ENCODE assay signal across 1 cellular context in the genomic region with DNA sequence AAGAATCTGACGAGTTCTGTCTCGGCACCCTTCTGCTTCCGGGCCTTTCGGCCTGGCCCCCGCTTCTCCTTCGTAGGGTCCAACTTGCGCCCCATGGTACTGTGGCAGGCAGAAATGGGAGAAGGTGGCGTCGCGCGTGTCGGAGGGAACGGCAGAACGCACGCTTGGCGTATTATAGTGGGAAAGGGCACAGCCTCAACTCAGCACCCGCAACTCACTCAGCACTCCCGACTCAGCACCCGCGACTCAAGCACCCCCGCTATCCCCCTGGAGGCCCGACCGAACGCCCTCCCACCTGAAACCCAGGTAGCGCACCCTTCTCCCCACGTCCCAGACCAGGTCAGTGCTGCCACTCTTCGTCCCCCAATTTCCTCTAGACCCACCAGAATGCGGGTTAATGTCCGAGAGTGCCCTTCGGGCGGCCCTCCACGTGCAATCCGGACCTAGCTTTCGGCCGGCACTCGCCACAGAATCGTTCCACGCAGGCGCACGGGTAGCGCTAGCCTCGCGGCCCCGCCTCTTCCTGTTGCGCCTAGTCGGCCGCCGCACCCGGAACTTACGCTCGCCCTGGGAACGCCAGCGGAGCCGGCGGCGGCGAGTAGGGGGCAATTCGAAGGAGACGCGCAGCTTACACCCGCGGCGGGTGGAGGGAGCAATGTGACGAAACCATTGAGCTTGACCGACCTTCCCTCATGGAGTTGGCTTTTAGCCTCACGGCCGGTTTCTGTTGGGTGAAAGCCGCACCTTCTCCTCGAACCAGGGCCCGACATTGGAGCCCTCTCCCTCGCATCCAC.
TF ChIP-seq lines count a peak whose summit lies in the region.

TSS of gene NOP2 (minus strand) at position 468 of the 794 bp plus-strand sequence. CDS start at position 95, 373 bp downstream.

TF ChIP-seq in K562, 482 proteins besides CTCF, POLR2A, EP300 and RAD21 (continued from another document and continues in another):
- TF ChIP-seq ZBTB40 (IDR thresholded peaks at IDR 0.05) (peak; percentile 89), ZBTB40 (CRISPR knock-in tag; IDR thresholded peaks at IDR 0.05) (no peak), RHOXF2B (CRISPR knock-in tag; conservative IDR thresholded peaks at IDR 0.05) (no peak), ZNF830 (CRISPR knock-in tag; IDR thresholded peaks at IDR 0.05) (0 out of 2 replicates have a peak, but pooled peaks have one; percentile 31), ARID1B (IDR thresholded peaks at IDR 0.05) (peak; percentile 32; the same call in 1 of the 2 replicates), THAP7 (CRISPR knock-in tag; IDR thresholded peaks at IDR 0.05) (0 out of 2 replicates have a peak, but pooled peaks have one; percentile 52), IFI16 (CRISPR knock-in tag; IDR thresholded peaks at IDR 0.05) (no peak), KDM4B (IDR thresholded peaks at IDR 0.05; ENCODE audit: borderline replicate concordance in 2 of 2, low read depth in 1 of 2) (no peak), GABPA (tag; conservative IDR thresholded peaks at IDR 0.05; ENCODE audit: low read depth) (peak; percentile 91), ZNF224 (CRISPR knock-in tag; IDR thresholded peaks at IDR 0.05) (no peak), PML (IDR thresholded peaks at IDR 0.05; ENCODE audit: low read length) (peak; percentile 49; the same call in 1 of the 2 replicates), RBBP5 (IDR thresholded peaks at IDR 0.05; ENCODE audit: borderline replicate concordance, insufficient read depth, low read length, poor library complexity, severe bottlenecking) (peak; percentile 49), KAT7 (CRISPR knock-in tag; IDR thresholded peaks at IDR 0.05; ENCODE audit: borderline replicate concordance) (peak; percentile 39; the same call in 1 of the 2 replicates), E2F6 (IDR thresholded peaks at IDR 0.05; ENCODE audit: borderline replicate concordance in 1 of 2, extremely low read depth in 1 of 2, insufficient read depth in 1 of 2, insufficient read length in 1 of 2, low read depth in 1 of 2, low read length in 1 of 2, poor library complexity in 1 of 2, severe bottlenecking in 1 of 2) (peak in 1 of 2 experiments; percentile 70), ZEB2 (IDR thresholded peaks at IDR 0.05) (0 out of 2 replicates have a peak, but pooled peaks have one; percentile 6), FOXJ2 (tag; IDR thresholded peaks at IDR 0.05) (no peak), PTBP1 (IDR thresholded peaks at IDR 0.05; ENCODE audit: low read depth, low read length) (no peak), PHF8 (IDR thresholded peaks at IDR 0.05; ENCODE audit: borderline replicate concordance, low read length) (peak; percentile 83; the same call in 1 of the 2 replicates), HDAC6 (IDR thresholded peaks at IDR 0.05; ENCODE audit: low read depth, low read length) (no peak), SNIP1 (IDR thresholded peaks at IDR 0.05; ENCODE audit: low read depth) (no peak), MAZ (CRISPR knock-in tag; conservative IDR thresholded peaks at IDR 0.05 in 1 of 2, IDR thresholded peaks at IDR 0.05 in 1 of 2) (peak in 1 of 2 experiments; percentile 51; a peak in 3 of 4 replicates)
- TF ChIP-seq, protein P1, sequence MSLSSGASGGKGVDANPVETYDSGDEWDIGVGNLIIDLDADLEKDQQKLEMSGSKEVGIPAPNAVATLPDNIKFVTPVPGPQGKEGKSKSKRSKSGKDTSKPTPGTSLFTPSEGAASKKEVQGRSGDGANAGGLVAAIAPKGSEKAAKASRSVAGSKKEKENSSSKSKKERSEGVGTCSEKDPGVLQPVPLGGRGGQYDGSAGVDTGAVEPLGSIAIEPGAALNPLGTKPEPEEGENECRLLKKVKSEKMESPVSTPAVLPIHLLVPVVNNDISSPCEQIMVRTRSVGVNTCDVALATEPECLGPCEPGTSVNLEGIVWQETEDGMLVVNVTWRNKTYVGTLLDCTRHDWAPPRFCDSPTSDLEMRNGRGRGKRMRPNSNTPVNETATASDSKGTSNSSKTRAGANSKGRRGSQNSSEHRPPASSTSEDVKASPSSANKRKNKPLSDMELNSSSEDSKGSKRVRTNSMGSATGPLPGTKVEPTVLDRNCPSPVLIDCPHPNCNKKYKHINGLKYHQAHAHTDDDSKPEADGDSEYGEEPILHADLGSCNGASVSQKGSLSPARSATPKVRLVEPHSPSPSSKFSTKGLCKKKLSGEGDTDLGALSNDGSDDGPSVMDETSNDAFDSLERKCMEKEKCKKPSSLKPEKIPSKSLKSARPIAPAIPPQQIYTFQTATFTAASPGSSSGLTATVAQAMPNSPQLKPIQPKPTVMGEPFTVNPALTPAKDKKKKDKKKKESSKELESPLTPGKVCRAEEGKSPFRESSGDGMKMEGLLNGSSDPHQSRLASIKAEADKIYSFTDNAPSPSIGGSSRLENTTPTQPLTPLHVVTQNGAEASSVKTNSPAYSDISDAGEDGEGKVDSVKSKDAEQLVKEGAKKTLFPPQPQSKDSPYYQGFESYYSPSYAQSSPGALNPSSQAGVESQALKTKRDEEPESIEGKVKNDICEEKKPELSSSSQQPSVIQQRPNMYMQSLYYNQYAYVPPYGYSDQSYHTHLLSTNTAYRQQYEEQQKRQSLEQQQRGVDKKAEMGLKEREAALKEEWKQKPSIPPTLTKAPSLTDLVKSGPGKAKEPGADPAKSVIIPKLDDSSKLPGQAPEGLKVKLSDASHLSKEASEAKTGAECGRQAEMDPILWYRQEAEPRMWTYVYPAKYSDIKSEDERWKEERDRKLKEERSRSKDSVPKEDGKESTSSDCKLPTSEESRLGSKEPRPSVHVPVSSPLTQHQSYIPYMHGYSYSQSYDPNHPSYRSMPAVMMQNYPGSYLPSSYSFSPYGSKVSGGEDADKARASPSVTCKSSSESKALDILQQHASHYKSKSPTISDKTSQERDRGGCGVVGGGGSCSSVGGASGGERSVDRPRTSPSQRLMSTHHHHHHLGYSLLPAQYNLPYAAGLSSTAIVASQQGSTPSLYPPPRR (CRISPR knock-in tag; IDR thresholded peaks at IDR 0.05; ENCODE audit: borderline replicate concordance), result no peak
- TF ChIP-seq, protein P2, sequence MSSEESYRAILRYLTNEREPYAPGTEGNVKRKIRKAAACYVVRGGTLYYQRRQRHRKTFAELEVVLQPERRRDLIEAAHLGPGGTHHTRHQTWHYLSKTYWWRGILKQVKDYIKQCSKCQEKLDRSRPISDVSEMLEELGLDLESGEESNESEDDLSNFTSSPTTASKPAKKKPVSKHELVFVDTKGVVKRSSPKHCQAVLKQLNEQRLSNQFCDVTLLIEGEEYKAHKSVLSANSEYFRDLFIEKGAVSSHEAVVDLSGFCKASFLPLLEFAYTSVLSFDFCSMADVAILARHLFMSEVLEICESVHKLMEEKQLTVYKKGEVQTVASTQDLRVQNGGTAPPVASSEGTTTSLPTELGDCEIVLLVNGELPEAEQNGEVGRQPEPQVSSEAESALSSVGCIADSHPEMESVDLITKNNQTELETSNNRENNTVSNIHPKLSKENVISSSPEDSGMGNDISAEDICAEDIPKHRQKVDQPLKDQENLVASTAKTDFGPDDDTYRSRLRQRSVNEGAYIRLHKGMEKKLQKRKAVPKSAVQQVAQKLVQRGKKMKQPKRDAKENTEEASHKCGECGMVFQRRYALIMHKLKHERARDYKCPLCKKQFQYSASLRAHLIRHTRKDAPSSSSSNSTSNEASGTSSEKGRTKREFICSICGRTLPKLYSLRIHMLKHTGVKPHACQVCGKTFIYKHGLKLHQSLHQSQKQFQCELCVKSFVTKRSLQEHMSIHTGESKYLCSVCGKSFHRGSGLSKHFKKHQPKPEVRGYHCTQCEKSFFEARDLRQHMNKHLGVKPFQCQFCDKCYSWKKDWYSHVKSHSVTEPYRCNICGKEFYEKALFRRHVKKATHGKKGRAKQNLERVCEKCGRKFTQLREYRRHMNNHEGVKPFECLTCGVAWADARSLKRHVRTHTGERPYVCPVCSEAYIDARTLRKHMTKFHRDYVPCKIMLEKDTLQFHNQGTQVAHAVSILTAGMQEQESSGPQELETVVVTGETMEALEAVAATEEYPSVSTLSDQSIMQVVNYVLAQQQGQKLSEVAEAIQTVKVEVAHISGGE (CRISPR knock-in tag; IDR thresholded peaks at IDR 0.05), result peak; percentile 73 to 96 (median 74); a peak in 5 of 6 replicates
- TF ChIP-seq, protein P3, sequence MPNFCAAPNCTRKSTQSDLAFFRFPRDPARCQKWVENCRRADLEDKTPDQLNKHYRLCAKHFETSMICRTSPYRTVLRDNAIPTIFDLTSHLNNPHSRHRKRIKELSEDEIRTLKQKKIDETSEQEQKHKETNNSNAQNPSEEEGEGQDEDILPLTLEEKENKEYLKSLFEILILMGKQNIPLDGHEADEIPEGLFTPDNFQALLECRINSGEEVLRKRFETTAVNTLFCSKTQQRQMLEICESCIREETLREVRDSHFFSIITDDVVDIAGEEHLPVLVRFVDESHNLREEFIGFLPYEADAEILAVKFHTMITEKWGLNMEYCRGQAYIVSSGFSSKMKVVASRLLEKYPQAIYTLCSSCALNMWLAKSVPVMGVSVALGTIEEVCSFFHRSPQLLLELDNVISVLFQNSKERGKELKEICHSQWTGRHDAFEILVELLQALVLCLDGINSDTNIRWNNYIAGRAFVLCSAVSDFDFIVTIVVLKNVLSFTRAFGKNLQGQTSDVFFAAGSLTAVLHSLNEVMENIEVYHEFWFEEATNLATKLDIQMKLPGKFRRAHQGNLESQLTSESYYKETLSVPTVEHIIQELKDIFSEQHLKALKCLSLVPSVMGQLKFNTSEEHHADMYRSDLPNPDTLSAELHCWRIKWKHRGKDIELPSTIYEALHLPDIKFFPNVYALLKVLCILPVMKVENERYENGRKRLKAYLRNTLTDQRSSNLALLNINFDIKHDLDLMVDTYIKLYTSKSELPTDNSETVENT (CRISPR knock-in tag; IDR thresholded peaks at IDR 0.05), result peak; percentile 64; the same call in 1 of the 2 replicates
- TF ChIP-seq, protein P4, sequence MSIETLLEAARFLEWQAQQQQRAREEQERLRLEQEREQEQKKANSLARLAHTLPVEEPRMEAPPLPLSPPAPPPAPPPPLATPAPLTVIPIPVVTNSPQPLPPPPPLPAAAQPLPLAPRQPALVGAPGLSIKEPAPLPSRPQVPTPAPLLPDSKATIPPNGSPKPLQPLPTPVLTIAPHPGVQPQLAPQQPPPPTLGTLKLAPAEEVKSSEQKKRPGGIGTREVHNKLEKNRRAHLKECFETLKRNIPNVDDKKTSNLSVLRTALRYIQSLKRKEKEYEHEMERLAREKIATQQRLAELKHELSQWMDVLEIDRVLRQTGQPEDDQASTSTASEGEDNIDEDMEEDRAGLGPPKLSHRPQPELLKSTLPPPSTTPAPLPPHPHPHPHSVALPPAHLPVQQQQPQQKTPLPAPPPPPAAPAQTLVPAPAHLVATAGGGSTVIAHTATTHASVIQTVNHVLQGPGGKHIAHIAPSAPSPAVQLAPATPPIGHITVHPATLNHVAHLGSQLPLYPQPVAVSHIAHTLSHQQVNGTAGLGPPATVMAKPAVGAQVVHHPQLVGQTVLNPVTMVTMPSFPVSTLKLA (conservative IDR thresholded peaks at IDR 0.05), result peak; percentile 96 to 98
